In the genomic region with DNA sequence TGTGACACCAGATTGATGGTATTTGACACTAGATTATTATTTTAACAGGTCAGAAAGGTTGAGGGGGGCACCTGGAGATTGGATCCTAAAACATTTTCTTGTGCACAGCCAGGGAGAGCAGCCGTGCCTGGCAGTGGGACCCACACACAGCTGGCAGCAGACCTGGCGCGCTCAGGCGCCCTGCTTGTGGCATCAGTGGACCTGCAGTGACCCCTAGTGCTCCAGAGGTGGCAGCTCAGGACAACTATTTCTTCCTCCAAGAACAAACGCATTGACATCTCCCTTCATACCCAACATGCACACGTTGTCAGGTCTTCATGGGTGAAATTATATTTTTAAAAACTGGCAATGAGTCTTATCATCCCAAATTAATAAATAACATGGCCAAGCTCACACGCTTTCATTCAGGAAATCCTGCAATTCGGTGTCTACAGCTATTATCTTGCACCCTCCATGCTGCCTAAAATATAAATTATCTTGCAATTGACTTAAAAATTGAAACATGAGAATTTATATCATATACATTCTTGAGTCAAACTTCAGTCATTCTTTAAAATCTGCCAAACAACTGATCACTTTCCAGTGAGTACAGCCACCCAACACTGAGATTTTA, we compare ENCODE assay signal across 9 cellular contexts. TPM values are rescaled to one million over a fixed set of nuclear protein-coding genes. Genes with fewer than 3 reads are reported as not detected.
A peak's percentile ranks its signal among the peaks of the same experiment; 100 is the strongest.
DNase-seq lines count a peak whose midpoint lies in the region; ATAC-seq and TF ChIP-seq lines count a peak whose summit lies in the region.
"Had no signal": no experiment of that assay in that cellular context is flagged by ENCODE, and none has a peak within 500 bp of the region (broad histone marks: within the 10 kb centered on the region; RNA-seq: fewer than 3 reads in every experiment).

No MANE protein-coding gene starts in this region.

- no peaks in the 10 kb centered on the region for H3K9me3 ChIP-seq in right lobe of liver

- WGBS in right lobe of liver (ENCODE audit: insufficient coverage, low coverage, low lambda C conversion rate, missing lambda C conversion rate) = under 1% methylated on average over 8 of the region's 8 CpGs

- H3K27ac ChIP-seq in right lobe of liver = no peak overlapping the region

- H3K27me3 ChIP-seq in right lobe of liver = no peaks in the 10 kb centered on the region

- DNase-seq in CD14-positive monocyte (ENCODE audit: low spot score) = no peak
- DNase-seq in NCI-H526 (lab: John Stamatoyannopoulos, UW) = peak; percentile 67 to 87
- DNase-seq in cardiac fibroblast (ENCODE audit: low read depth in 2 of 2) = peak; percentile 12 to 27
- DNase-seq in right lobe of liver = peak in 2 of 3 donors; percentile 58 to 65
- DNase-seq in NK-92 (lab: John Stamatoyannopoulos, UW; ENCODE audit: unreplicated experiment) = no peak

- no peaks in the 10 kb centered on the region for H3K4me1 Mint-ChIP-seq in CD14-positive monocyte
- H3K4me1 Mint-ChIP-seq in activated T-helper 17 cell treated with anti-CD3 and anti-CD28 coated beads, Interleukin-2, amount 50 U/mL, for 72 hours = no peaks in the 10 kb centered on the region
- H3K4me1 Mint-ChIP-seq: IgD-negative memory B cell had no signal

- H3K4me3 ChIP-seq in cardiac fibroblast (replicated peaks in 1 of 2; ENCODE audit: low read depth in 2 of 2, low read length in 2 of 2) (no peak overlapping the region), right lobe of liver (no peak overlapping the region)

- no peak overlapping the region for H3K4me3 Mint-ChIP-seq in CD14-positive monocyte
- no peak overlapping the region for H3K4me3 Mint-ChIP-seq in activated T-helper 17 cell treated with anti-CD3 and anti-CD28 coated beads, Interleukin-2, amount 50 U/mL, for 72 hours
- H3K4me3 Mint-ChIP-seq: IgD-negative memory B cell had no signal

- no peaks in the 10 kb centered on the region for H3K36me3 ChIP-seq in right lobe of liver

- peak; percentile 68 for TF ChIP-seq CTCF in CD14-positive monocyte (IDR thresholded peaks at IDR 0.05)
- TF ChIP-seq CTCF in cardiac fibroblast (IDR thresholded peaks at IDR 0.05; ENCODE audit: low read depth, low read length) = peak; percentile 44
- TF ChIP-seq CTCF in right lobe of liver (IDR thresholded peaks at IDR 0.05) = peak; percentile 66 to 85 (median 79)

- ATAC-seq in GM18502 (IDR thresholded peaks at IDR 0.05; ENCODE audit: poor library complexity, unreplicated experiment) (peak; percentile 81), HG03159 (IDR thresholded peaks at IDR 0.05; ENCODE audit: unreplicated experiment) (peak; percentile 81), right lobe of liver (peak; percentile 88 to 95 (median 90))
- ATAC-seq in activated T-helper 17 cell treated with anti-CD3 and anti-CD28 coated beads, Interleukin-2, amount 50 U/mL, for 72 hours (replicated peaks) = no peak

- no peaks in the 10 kb centered on the region for H3K9me3 Mint-ChIP-seq in CD14-positive monocyte
- no peaks in the 10 kb centered on the region for H3K9me3 Mint-ChIP-seq in activated T-helper 17 cell treated with anti-CD3 and anti-CD28 coated beads, Interleukin-2, amount 50 U/mL, for 72 hours

- H3K4me1 ChIP-seq in right lobe of liver = no peaks in the 10 kb centered on the region

- TF ChIP-seq POLR2A in right lobe of liver (IDR thresholded peaks at IDR 0.05) = no peak

- H3K27ac Mint-ChIP-seq in CD14-positive monocyte = no peak overlapping the region
- H3K27ac Mint-ChIP-seq in activated T-helper 17 cell treated with anti-CD3 and anti-CD28 coated beads, Interleukin-2, amount 50 U/mL, for 72 hours = no peak overlapping the region

- intact Hi-C loops in CD14-positive monocyte (cut with micrococcal nuclease) = loop anchor here (5.0 to 10.0 kb wide), 3 partner anchors 1267 to 1654 kb away; no protein-coding TSS in a partner anchor
- intact Hi-C loops in right lobe of liver (cut with DNase I) = loop anchor here in 1 of 2 donors (10.0 kb wide), 1 partner anchor 937 kb away; no protein-coding TSS in a partner anchor

- no peaks in the 10 kb centered on the region for H3K36me3 Mint-ChIP-seq in CD14-positive monocyte
- no peaks in the 10 kb centered on the region for H3K36me3 Mint-ChIP-seq in activated T-helper 17 cell treated with anti-CD3 and anti-CD28 coated beads, Interleukin-2, amount 50 U/mL, for 72 hours (ENCODE audit: low read depth)
- H3K36me3 Mint-ChIP-seq: IgD-negative memory B cell had no signal

- peaks cover 1 to 8% (median 2%) of the 10 kb centered on the region in 3 donors for H3K27me3 Mint-ChIP-seq in CD14-positive monocyte (ENCODE audit: low read depth in 3 of 3)
- peaks cover 4% of the 10 kb centered on the region for H3K27me3 Mint-ChIP-seq in activated T-helper 17 cell treated with anti-CD3 and anti-CD28 coated beads, Interleukin-2, amount 50 U/mL, for 72 hours

RNA-seq across cellular contexts. Expression of a gene that starts 7.7 kb away (rescaled TPM):
- under 1 TPM in 1 of 2 donors, not detected in 1; 0.04 TPM for polyA plus RNA-seq in CD14-positive monocyte
- total RNA-seq in right lobe of liver = under 1 TPM in 3 of 6 experiments, not detected in 3; 0.10 to 0.35 (median 0.33) TPM
- total RNA-seq in activated T-helper 17 cell treated with anti-CD3 and anti-CD28 coated beads, Interleukin-2, amount 50 U/mL, for 72 hours = not detected
- polyA plus RNA-seq: IgD-negative memory B cell had no signal

Comparison
In these comparisons a context has a peak if more than half of its experiments do, and no peak if none do; other contexts are left out.
1. DNase-seq: peak in NCI-H526 (2 of 2), cardiac fibroblast (2 of 2) and right lobe of liver (2 of 3); none in CD14-positive monocyte (single experiment) and NK-92 (single experiment).
2. Peak in every context shown above with its lines, with median percentiles within 50 percentile points of each other: CTCF ChIP-seq.